8 cellular contexts compared by ENCODE assay signal in genomic region chr15:34514251-34514760, GRCh38.
DNase-seq lines count a peak whose midpoint lies in the region; ATAC-seq, FAIRE-seq and TF ChIP-seq lines count a peak whose summit lies in the region.

No MANE protein-coding gene starts in this region.

- H3K27ac Mint-ChIP-seq in CD14-positive monocyte: no peak overlapping the region

- no peaks in the 10 kb centered on the region for H3K36me3 ChIP-seq in MM.1S (replicated peaks; ENCODE audit: insufficient read depth, low read length)
- H3K36me3 ChIP-seq in K562 (ENCODE audit: control insufficient read depth, insufficient read depth, low read length): no peaks in the 10 kb centered on the region
- no peaks in the 10 kb centered on the region for H3K36me3 ChIP-seq in small intestine (ENCODE audit: control insufficient read depth in 2 of 2, insufficient read depth in 2 of 2, low read length in 2 of 2)

- H3K4me1 Mint-ChIP-seq in CD14-positive monocyte: peaks cover 5% of the 10 kb centered on the region

- H3K4me1 ChIP-seq in MM.1S (ENCODE audit: low read length) (0 out of 2 replicates have a peak, but pooled peaks cover 3% of the 10 kb centered on the region), K562 (replicated peaks in 1 of 2; ENCODE audit: control insufficient read depth in 2 of 2, insufficient read depth in 2 of 2, low read length in 2 of 2) (peaks cover 9 to 14% of the 10 kb centered on the region in 2 experiments; a peak in 4 of 5 replicates), small intestine (ENCODE audit: control insufficient read depth in 2 of 2, insufficient read depth in 1 of 2, low read depth in 1 of 2, low read length in 1 of 2) (no peaks in the 10 kb centered on the region)

- DNase-seq in CD14-positive monocyte (ENCODE audit: low spot score) (no peak), MM.1S (peak; percentile 29), K562 (ENCODE audit: extremely low read depth in 1 of 4, low spot score in 3 of 4) (peak; percentile 49 to 85 (median 75)), iPS-NIHi11 (ENCODE audit: low spot score) (peak; percentile 59), small intestine (peak; percentile 4), NCI-H345 (lab: John Stamatoyannopoulos, UW) (no peak), DMS79 treated with DMSO at 0.1 percent for 48 hours (lab: John Stamatoyannopoulos, UW) (no peak)

- peaks cover 0 to 9% (median 2%) of the 10 kb centered on the region in 7 donors for H3K9me3 Mint-ChIP-seq in CD14-positive monocyte

- H3K4me3 ChIP-seq in MM.1S (ENCODE audit: low read length) (peak overlapping the region; percentile 82), K562 (peak overlapping the region; percentile 63), small intestine (ENCODE audit: low read depth in 1 of 2, low read length in 2 of 2) (peak overlapping the region in 1 of 2 donors; percentile 50)

- H3K4me2 ChIP-seq in MM.1S (ENCODE audit: low read depth, low read length): peak overlapping the region; percentile 93
- H3K4me2 ChIP-seq in K562 (ENCODE audit: insufficient read depth, low read length): peak overlapping the region; percentile 84

- CTCF ChIA-PET in K562 (lab: Yijun Ruan, JAX; ENCODE audit: low intra/inter-chr PET ratio): no interaction called here

- intact Hi-C loops in CD14-positive monocyte (cut with micrococcal nuclease): no loop called here
- intact Hi-C loops in K562 (cut with micrococcal nuclease): no loop called here

- no peaks in the 10 kb centered on the region for H3K9me1 ChIP-seq in K562 (ENCODE audit: control insufficient read depth, insufficient read depth, low read length)

- POLR2A ChIA-PET in K562 (lab: Yijun Ruan, JAX): interaction anchor here (0.6 to 1.4 kb wide), 4 partner anchors 15 to 1282 kb away, joined by 3 to 4 read pairs (median 4); partner anchors contain the start of gene GOLGA8B

- TSS peak; percentile 59 for BruUV-seq in K562 (replicated peaks; lab: Mats Ljungman, UMichigan)

- ATAC-seq in GM19395 (IDR thresholded peaks at IDR 0.05; ENCODE audit: unreplicated experiment) (peak; percentile 62), K562 (peak; percentile 88)

- FAIRE-seq in K562 (lab: Jason Lieb, UNC) (no peak), small intestine (lab: Jason Lieb, UNC) (no peak)

- no peak for TF ChIP-seq POLR2A in K562 (conservative IDR thresholded peaks at IDR 0.05)

- H4K20me1 ChIP-seq in MM.1S (ENCODE audit: insufficient read depth, low read length): no peaks in the 10 kb centered on the region
- H4K20me1 ChIP-seq in K562 (replicated peaks; ENCODE audit: control insufficient read depth, insufficient read depth, low read length): no peaks in the 10 kb centered on the region

- no peaks in the 10 kb centered on the region for H3K27me3 ChIP-seq in MM.1S (replicated peaks; ENCODE audit: insufficient read depth, low read length)
- H3K27me3 ChIP-seq in K562 (ENCODE audit: control insufficient read depth in 2 of 2, insufficient read depth in 2 of 2, low read length in 2 of 2): peaks cover 3 to 6% of the 10 kb centered on the region in 2 experiments; a peak in 3 of 5 replicates
- no peaks in the 10 kb centered on the region for H3K27me3 ChIP-seq in small intestine (ENCODE audit: control insufficient read depth in 2 of 2, insufficient read depth in 2 of 2, low read length in 2 of 2)

- H3K79me2 ChIP-seq in MM.1S (ENCODE audit: low read length): no peaks in the 10 kb centered on the region
- no peaks in the 10 kb centered on the region for H3K79me2 ChIP-seq in K562 (ENCODE audit: control insufficient read depth, insufficient read depth, low read length)

- H3K27ac ChIP-seq in MM.1S (ENCODE audit: low read length) (peak overlapping the region; percentile 24; the same call in 1 of the 2 replicates), K562 (ENCODE audit: extremely low read depth, low read depth, low read length) (peak overlapping the region; percentile 39; the same call in 2 of the 3 replicates), small intestine (ENCODE audit: low read depth in 1 of 2, low read length in 1 of 2) (no peak overlapping the region)

- no peak for TF ChIP-seq EP300 in K562 (IDR thresholded peaks at IDR 0.05; ENCODE audit: low read length)

- TF ChIP-seq RAD21 in K562 (CRISPR knock-in tag; conservative IDR thresholded peaks at IDR 0.05 in 1 of 2, IDR thresholded peaks at IDR 0.05 in 1 of 2): no peak

- H3K36me3 Mint-ChIP-seq in CD14-positive monocyte: no peaks in the 10 kb centered on the region

- peaks cover 9% of the 10 kb centered on the region for H3F3A ChIP-seq in MM.1S (ENCODE audit: insufficient read depth, low read length)

- peak overlapping the region; percentile 67 to 84 for H3K4me3 Mint-ChIP-seq in CD14-positive monocyte

- H2AFZ ChIP-seq in MM.1S (ENCODE audit: low read length): peak overlapping the region; percentile 97
- peak overlapping the region; percentile 90 for H2AFZ ChIP-seq in K562 (ENCODE audit: low read depth, low read length)

- in situ Hi-C loops in K562 (cut with MboI): loop anchor here (10.0 kb wide), 1 partner anchor 130 kb away; no protein-coding TSS in a partner anchor

- peaks cover 51 to 67% (median 64%) of the 10 kb centered on the region in 3 donors for H3K27me3 Mint-ChIP-seq in CD14-positive monocyte (ENCODE audit: low read depth in 3 of 3)

- TF ChIP-seq CTCF in CD14-positive monocyte (IDR thresholded peaks at IDR 0.05) (no peak), MM.1S (IDR thresholded peaks at IDR 0.05; ENCODE audit: low read length) (no peak), K562 (IDR thresholded peaks at IDR 0.05 in 2 of 3, conservative IDR thresholded peaks at IDR 0.05 in 1 of 3; ENCODE audit: insufficient read depth in 2 of 3, low read depth in 1 of 3, low read length in 3 of 3) (no peak)

- H3K9ac ChIP-seq in MM.1S (ENCODE audit: low read length) (peak overlapping the region; percentile 71), K562 (ENCODE audit: insufficient read depth in 1 of 2, low read depth in 2 of 2, low read length in 2 of 2) (peak overlapping the region; percentile 56 to 92)

- 2% methylated on average over 26 of the region's 42 CpGs for WGBS in K562 (ENCODE audit: insufficient coverage, low coverage, missing lambda C conversion rate)
- WGBS in small intestine, 3 donors: 0 to 2% (median 1%) methylated on average over 38 to 42 of the region's 42 CpGs

- H3K9me3 ChIP-seq in MM.1S (replicated peaks; ENCODE audit: insufficient read depth, low read length): no peaks in the 10 kb centered on the region
- H3K9me3 ChIP-seq in K562 (replicated peaks; ENCODE audit: control insufficient read depth, insufficient read depth, low read depth, low read length): no peaks in the 10 kb centered on the region
- no peaks in the 10 kb centered on the region for H3K9me3 ChIP-seq in small intestine (ENCODE audit: control insufficient read depth, low read depth)

- H3K9me2 ChIP-seq in MM.1S (replicated peaks; ENCODE audit: insufficient read depth, low read length): no peaks in the 10 kb centered on the region

TF ChIP-seq in K562, 482 proteins besides CTCF, POLR2A, EP300 and RAD21 (continues in another document):
- TF ChIP-seq BRD9 (IDR thresholded peaks at IDR 0.05; ENCODE audit: low read depth, partially characterized antibody) (no peak), RFX7 (CRISPR knock-in tag; IDR thresholded peaks at IDR 0.05) (no peak), E2F8 (IDR thresholded peaks at IDR 0.05; ENCODE audit: low read depth, partially characterized antibody) (no peak), KDM5B (IDR thresholded peaks at IDR 0.05; ENCODE audit: insufficient replicate concordance, low read depth, low read length) (peak; percentile 56), MAFG (tag; conservative IDR thresholded peaks at IDR 0.05) (no peak), PHF20 (IDR thresholded peaks at IDR 0.05; ENCODE audit: partially characterized antibody) (peak; percentile 20), FOXK1 (CRISPR knock-in tag; IDR thresholded peaks at IDR 0.05; ENCODE audit: borderline replicate concordance) (no peak), ZNF212 (CRISPR knock-in tag; IDR thresholded peaks at IDR 0.05) (no peak), ILF3 (IDR thresholded peaks at IDR 0.05; ENCODE audit: borderline replicate concordance) (no peak), E2F6 (IDR thresholded peaks at IDR 0.05; ENCODE audit: borderline replicate concordance in 1 of 2, extremely low read depth in 1 of 2, insufficient read depth in 1 of 2, insufficient read length in 1 of 2, low read depth in 1 of 2, low read length in 1 of 2, poor library complexity in 1 of 2, severe bottlenecking in 1 of 2) (peak in 1 of 2 experiments; percentile 44)
- TF ChIP-seq, protein P1, sequence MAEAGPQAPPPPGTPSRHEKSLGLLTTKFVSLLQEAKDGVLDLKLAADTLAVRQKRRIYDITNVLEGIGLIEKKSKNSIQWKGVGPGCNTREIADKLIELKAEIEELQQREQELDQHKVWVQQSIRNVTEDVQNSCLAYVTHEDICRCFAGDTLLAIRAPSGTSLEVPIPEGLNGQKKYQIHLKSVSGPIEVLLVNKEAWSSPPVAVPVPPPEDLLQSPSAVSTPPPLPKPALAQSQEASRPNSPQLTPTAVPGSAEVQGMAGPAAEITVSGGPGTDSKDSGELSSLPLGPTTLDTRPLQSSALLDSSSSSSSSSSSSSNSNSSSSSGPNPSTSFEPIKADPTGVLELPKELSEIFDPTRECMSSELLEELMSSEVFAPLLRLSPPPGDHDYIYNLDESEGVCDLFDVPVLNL (CRISPR knock-in tag; IDR thresholded peaks at IDR 0.05; ENCODE audit: low read depth): no peak

Comparison
In these comparisons a context has a peak if more than half of its experiments do, and no peak if none do; other contexts are left out.
1. DNase-seq: peak in MM.1S (single experiment), K562 (4 of 4), iPS-NIHi11 (single experiment) and small intestine (single experiment); none in CD14-positive monocyte (single experiment), NCI-H345 (single experiment) and DMS79 treated with DMSO at 0.1 percent for 48 hours (single experiment).
2. H3K27ac ChIP-seq: peak in MM.1S (single experiment) and K562 (single experiment); none in small intestine (0 of 2).